Comparison of ENCODE assay signal across 8 cellular contexts in the genomic region with DNA sequence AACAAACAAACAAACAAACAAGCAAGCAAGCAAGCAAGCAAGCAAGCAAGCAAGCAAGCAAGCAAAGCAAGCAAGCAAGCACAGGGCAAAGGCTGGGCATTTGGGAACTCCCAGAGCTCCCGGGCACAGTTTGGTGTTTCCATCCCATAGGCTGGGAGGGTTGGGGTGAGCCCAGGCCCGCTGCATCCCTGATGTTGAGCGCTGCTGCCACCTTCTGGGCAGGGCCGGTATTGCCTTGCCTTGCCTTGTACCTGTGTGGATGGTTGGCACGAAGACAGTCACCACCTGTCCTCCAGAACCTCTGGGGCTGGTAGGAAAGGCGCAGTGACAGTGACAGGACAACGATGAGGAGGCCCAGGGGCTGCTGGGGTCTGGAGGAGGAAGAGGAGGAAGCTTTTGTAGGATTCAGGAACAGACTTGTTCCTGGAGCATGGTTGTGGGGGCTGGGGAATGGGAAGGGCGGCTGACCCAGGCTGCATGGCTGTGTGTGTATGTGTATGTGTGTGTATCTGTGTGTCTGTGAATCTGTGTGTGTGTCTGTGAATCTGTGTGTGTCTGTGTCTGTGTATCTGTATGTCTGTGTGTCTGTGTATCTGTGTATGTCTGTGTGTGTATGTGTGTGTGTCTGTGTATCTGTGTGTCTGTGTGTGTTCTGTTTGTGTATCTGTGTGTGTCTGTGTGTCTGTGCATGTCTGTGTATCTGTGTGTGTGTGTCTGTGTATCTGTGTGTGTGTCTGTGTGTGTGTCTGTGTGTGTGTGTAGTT. TPM values are rescaled to one million over a fixed set of nuclear protein-coding genes. Genes with fewer than 3 reads are reported as not detected.
DNase-seq lines count a peak whose midpoint lies in the region; ATAC-seq, FAIRE-seq and TF ChIP-seq lines count a peak whose summit lies in the region.

No MANE protein-coding gene starts in this region.

- H3K27me3 ChIP-seq in Karpas-422 (ENCODE audit: low read length) (no peaks in the 10 kb centered on the region), fibroblast of lung (ENCODE audit: control insufficient read depth, insufficient read depth, low read length) (no peaks in the 10 kb centered on the region), neural cell (ENCODE audit: insufficient read depth, low read depth, low read length) (no peaks in the 10 kb centered on the region), stomach (peaks cover 0 to 15% (median 0%) of the 10 kb centered on the region in 3 donors)

- in situ Hi-C loops in Caki2 (cut with HindIII; ENCODE audit: low pct_unique_long_range_greater_than_20kb, low sequenced_read_pairs): no loop called here

- TF ChIP-seq EP300 in neural cell (conservative IDR thresholded peaks at IDR 0.05; ENCODE audit: poor library complexity, severe bottlenecking) (no peak), stomach (IDR thresholded peaks at IDR 0.05) (no peak)

- TF ChIP-seq CTCF in fibroblast of lung (conservative IDR thresholded peaks at IDR 0.05 in 1 of 2, IDR thresholded peaks at IDR 0.05 in 1 of 2; ENCODE audit: low read depth in 1 of 2, low read length in 2 of 2) (peak; percentile 97 to 99), neural cell (IDR thresholded peaks at IDR 0.05; ENCODE audit: poor library complexity, severe bottlenecking) (peak; percentile 93), stomach (IDR thresholded peaks at IDR 0.05) (peak in 5 of 7 experiments; percentile 96 to 99 (median 97))

- H3K4me2 ChIP-seq in Karpas-422 (ENCODE audit: low read depth, low read length, poor library complexity, severe bottlenecking) (no peak overlapping the region), fibroblast of lung (ENCODE audit: extremely low read depth, insufficient read depth, low read length) (no peak overlapping the region), neural cell (ENCODE audit: low read length) (no peak overlapping the region)

- H3K9me2 ChIP-seq in Karpas-422 (replicated peaks; ENCODE audit: insufficient read depth, low read length): no peaks in the 10 kb centered on the region
- no peaks in the 10 kb centered on the region for H3K9me2 ChIP-seq in neural cell (ENCODE audit: insufficient read depth, low read length)

- peak; percentile 84 for TF ChIP-seq RAD21 in neural cell (conservative IDR thresholded peaks at IDR 0.05)

- H2AFZ ChIP-seq in Karpas-422 (ENCODE audit: low read length) (no peak overlapping the region), fibroblast of lung (ENCODE audit: low read length) (no peak overlapping the region), neural cell (ENCODE audit: low read depth, low read length) (no peak overlapping the region)

- H3K9me3 ChIP-seq in Karpas-422 (ENCODE audit: low read length): no peaks in the 10 kb centered on the region
- no peaks in the 10 kb centered on the region for H3K9me3 ChIP-seq in fibroblast of lung (ENCODE audit: control insufficient read depth, insufficient read depth, low read depth, low read length)
- no peaks in the 10 kb centered on the region for H3K9me3 ChIP-seq in neural cell (ENCODE audit: low read length)
- H3K9me3 ChIP-seq in stomach: no peaks in the 10 kb centered on the region

- DNase-seq in Caki2 (ENCODE audit: low read depth) (peak; percentile 73), Karpas-422 (peak; percentile 93), RCC 7860 (ENCODE audit: low spot score) (peak; percentile 45), fibroblast of lung (ENCODE audit: low read depth in 2 of 2) (peak; percentile 37 to 58), stomach (peak; percentile 96)
- DNase-seq in activated T-cell treated with anti-CD3 and anti-CD28 coated beads, Interleukin-2, amount 50 U/mL, for 48 hours: peak; percentile 97 to 99

- peaks cover 13% of the 10 kb centered on the region for H3K4me1 ChIP-seq in Karpas-422 (ENCODE audit: low read length)
- peaks cover 2% of the 10 kb centered on the region for H3K4me1 ChIP-seq in fibroblast of lung (ENCODE audit: control insufficient read depth, extremely low read depth, insufficient read depth, low read length)
- peaks cover 9 to 16% (median 11%) of the 10 kb centered on the region in 4 donors for H3K4me1 ChIP-seq in stomach

- intact Hi-C loops in stomach (cut with DNase I; ENCODE audit: low total_unique reads): no loop called here

- H3F3A ChIP-seq in neural cell (ENCODE audit: insufficient read depth, low read length, poor library complexity, severe bottlenecking): no peaks in the 10 kb centered on the region

- H4K20me1 ChIP-seq in Karpas-422 (ENCODE audit: insufficient read depth, low read depth, low read length) (no peaks in the 10 kb centered on the region), fibroblast of lung (ENCODE audit: control insufficient read depth, extremely low read depth, insufficient read depth, low read length) (no peaks in the 10 kb centered on the region), neural cell (ENCODE audit: insufficient read depth) (no peaks in the 10 kb centered on the region)

- TF ChIP-seq POLR2A in stomach (IDR thresholded peaks at IDR 0.05): no peak

- ATAC-seq in GM21526 (IDR thresholded peaks at IDR 0.05; ENCODE audit: low FRiP score, unreplicated experiment): peak; percentile 86

- no peak overlapping the region for H3K27ac ChIP-seq in Karpas-422 (ENCODE audit: low read length)
- H3K27ac ChIP-seq in fibroblast of lung (ENCODE audit: insufficient read depth, low read length): no peak overlapping the region
- no peak overlapping the region for H3K27ac ChIP-seq in neural cell (ENCODE audit: low read length)
- H3K27ac ChIP-seq in stomach: no peak overlapping the region

- 6 to 13% (median 10%) methylated on average over 7 to 8 of the region's 8 CpGs for WGBS in stomach, 5 donors

- no peak overlapping the region for H3K9ac ChIP-seq in Karpas-422 (ENCODE audit: low read length)
- H3K9ac ChIP-seq in fibroblast of lung (ENCODE audit: insufficient read depth, low read length): no peak overlapping the region
- H3K9ac ChIP-seq in neural cell (ENCODE audit: low read length): no peak overlapping the region

- no peak for FAIRE-seq in RCC 7860 (lab: Jason Lieb, UNC)

- H3K4me3 ChIP-seq in Karpas-422 (ENCODE audit: low read length): no peak overlapping the region
- no peak overlapping the region for H3K4me3 ChIP-seq in fibroblast of lung (replicated peaks in 1 of 4; ENCODE audit: control extremely low read depth in 1 of 4, insufficient read depth in 1 of 4, low read depth in 3 of 4, low read length in 4 of 4)
- H3K4me3 ChIP-seq in neural cell (ENCODE audit: low read length): no peak overlapping the region
- no peak overlapping the region for H3K4me3 ChIP-seq in stomach

- no peaks in the 10 kb centered on the region for H3K36me3 ChIP-seq in Karpas-422 (ENCODE audit: insufficient read depth, low read length)
- no peaks in the 10 kb centered on the region for H3K36me3 ChIP-seq in fibroblast of lung (ENCODE audit: control insufficient read depth, insufficient read depth, low read length)
- no peaks in the 10 kb centered on the region for H3K36me3 ChIP-seq in neural cell (ENCODE audit: insufficient read depth, low read length)
- H3K36me3 ChIP-seq in stomach: no peaks in the 10 kb centered on the region

- no peaks in the 10 kb centered on the region for H3K79me2 ChIP-seq in Karpas-422 (ENCODE audit: low read length)
- no peaks in the 10 kb centered on the region for H3K79me2 ChIP-seq in fibroblast of lung (ENCODE audit: control insufficient read depth, insufficient read depth, low read length)
- H3K79me2 ChIP-seq in neural cell (replicated peaks; ENCODE audit: insufficient read depth, low read length): no peaks in the 10 kb centered on the region

RNA-seq across cellular contexts. Expression of a gene that starts 6.4 kb away (rescaled TPM):
- total RNA-seq in Caki2 (2014; rRNA removed; shearing (Covaris generic); ENCODE audit: low replicate concordance): 8.5 and 25.7 TPM in 2 replicates
- total RNA-seq in Karpas-422 (2014; rRNA removed; shearing (Covaris generic); ENCODE audit: low replicate concordance): 3.7 and 5.5 TPM in 2 replicates
- 4.6 and 8.1 TPM in 2 replicates for total RNA-seq in fibroblast of lung
- polyA plus RNA-seq in fibroblast of lung: 7.8 and 17.2 TPM in 2 replicates
- polyA plus RNA-seq in fibroblast of lung (2012): 5.9 and 13.2 TPM in 2 replicates
- 14.9 and 16.3 TPM in 2 replicates for polyA minus RNA-seq in fibroblast of lung (ENCODE audit: low replicate concordance)
- 123 and 144 TPM in 2 replicates for polyA plus RNA-seq in neural cell
- 39.2 and 39.8 TPM in 2 replicates for polyA minus RNA-seq in neural cell
- 10 to 100 TPM in 2 of 5 donors, 1 to 10 TPM in 2, not detected in 1; 3.9 to 57.2 (median 11.6) TPM for total RNA-seq in stomach
- 1 to 10 TPM; 1.1 to 8.1 (median 4.2) TPM for polyA plus RNA-seq in stomach

RNA-seq across cellular contexts. Expression of a gene that starts 12.7 kb away (rescaled TPM):
- total RNA-seq in Caki2 (2014; rRNA removed; shearing (Covaris generic); ENCODE audit: low replicate concordance): 36.2 and 45.0 TPM in 2 replicates
- total RNA-seq in Karpas-422 (2014; rRNA removed; shearing (Covaris generic); ENCODE audit: low replicate concordance): 14.3 and 18.3 TPM in 2 replicates
- 7.1 and 8.0 TPM in 2 replicates for total RNA-seq in fibroblast of lung
- polyA plus RNA-seq in fibroblast of lung: 6.5 and 16.3 TPM in 2 replicates
- 7.4 and 18.4 TPM in 2 replicates for polyA plus RNA-seq in fibroblast of lung (2012)
- polyA minus RNA-seq in fibroblast of lung (ENCODE audit: low replicate concordance): 44.9 and 45.3 TPM in 2 replicates
- polyA plus RNA-seq in neural cell: 12.8 and 26.0 TPM in 2 replicates
- 8.1 and 9.7 TPM in 2 replicates for polyA minus RNA-seq in neural cell
- total RNA-seq in stomach: 100 to 1,000 TPM in 1 of 5 donors, 10 to 100 TPM in 4; 11.6 to 112 (median 13.8) TPM
- polyA plus RNA-seq in stomach: 10 to 100 TPM; 19.5 to 27.2 (median 22.9) TPM

RNA-seq across cellular contexts. Expression of a gene that starts 42.5 kb away (rescaled TPM):
- total RNA-seq in Caki2 (2014; rRNA removed; shearing (Covaris generic); ENCODE audit: low replicate concordance): 110 and 151 TPM in 2 replicates
- total RNA-seq in Karpas-422 (2014; rRNA removed; shearing (Covaris generic); ENCODE audit: low replicate concordance): 41.9 and 85.9 TPM in 2 replicates
- total RNA-seq in fibroblast of lung: 30.8 and 31.9 TPM in 2 replicates
- 60.1 and 78.4 TPM in 2 replicates for polyA plus RNA-seq in fibroblast of lung
- polyA plus RNA-seq in fibroblast of lung (2012): 55.6 and 70.6 TPM in 2 replicates
- 32.7 and 63.0 TPM in 2 replicates for polyA minus RNA-seq in fibroblast of lung (ENCODE audit: low replicate concordance)
- 75.9 and 82.9 TPM in 2 replicates for polyA plus RNA-seq in neural cell
- polyA minus RNA-seq in neural cell: 29.9 and 33.5 TPM in 2 replicates
- total RNA-seq in stomach: 10 to 100 TPM; 17.4 to 60.4 (median 34.5) TPM
- polyA plus RNA-seq in stomach: 10 to 100 TPM; 36.7 to 71.9 (median 55.8) TPM

RNA-seq across cellular contexts. Expression of a gene that starts 42.6 kb away (rescaled TPM):
- 10.7 and 20.2 TPM in 2 replicates for total RNA-seq in Caki2 (2014; rRNA removed; shearing (Covaris generic); ENCODE audit: low replicate concordance)
- total RNA-seq in Karpas-422 (2014; rRNA removed; shearing (Covaris generic); ENCODE audit: low replicate concordance): 1.3 and 6.1 TPM in 2 replicates
- 1.8 and 3.8 TPM in 2 replicates for total RNA-seq in fibroblast of lung
- polyA plus RNA-seq in fibroblast of lung: 7.3 and 7.7 TPM in 2 replicates
- 12.8 and 13.5 TPM in 2 replicates for polyA plus RNA-seq in fibroblast of lung (2012)
- 7.7 and 12.3 TPM in 2 replicates for polyA minus RNA-seq in fibroblast of lung (ENCODE audit: low replicate concordance)
- 1.1 and 1.3 TPM in 2 replicates for polyA plus RNA-seq in neural cell
- polyA minus RNA-seq in neural cell: 3.1 and 4.1 TPM in 2 replicates
- 10 to 100 TPM in 1 of 5 donors, 1 to 10 TPM in 3, not detected in 1; 1.2 to 11.3 (median 3.2) TPM for total RNA-seq in stomach
- 1 to 10 TPM; 5.7 to 8.2 (median 8.0) TPM for polyA plus RNA-seq in stomach

RNA-seq across cellular contexts. Expression of a gene that starts 44.2 kb away (rescaled TPM):
- 43.4 and 69.4 TPM in 2 replicates for total RNA-seq in Caki2 (2014; rRNA removed; shearing (Covaris generic); ENCODE audit: low replicate concordance)
- not detected in 2 replicates for total RNA-seq in Karpas-422 (2014; rRNA removed; shearing (Covaris generic); ENCODE audit: low replicate concordance)
- total RNA-seq in fibroblast of lung: not detected in 2 replicates
- polyA plus RNA-seq in fibroblast of lung: 0.05 TPM in 1 of 2 replicates, not detected in the other
- 0.17 TPM in 1 of 2 replicates, not detected in the other for polyA plus RNA-seq in fibroblast of lung (2012)
- not detected in 2 replicates for polyA minus RNA-seq in fibroblast of lung (ENCODE audit: low replicate concordance)
- not detected in 2 replicates for polyA plus RNA-seq in neural cell
- polyA minus RNA-seq in neural cell: not detected in 2 replicates
- 1,000 to 10,000 TPM in 1 of 5 donors, 1 to 10 TPM in 2, under 1 TPM in 1, not detected in 1; 0.45 to 1,550 (median 2.2) TPM for total RNA-seq in stomach
- polyA plus RNA-seq in stomach: 1 to 10 TPM in 1 of 3 donors, under 1 TPM in 1, not detected in 1; 0.62 to 1.4 TPM

Comparison
In these comparisons a context has a peak if more than half of its experiments do, and no peak if none do; other contexts are left out.
1. DNase-seq: peak in every context shown above with its lines; median percentile 98 in activated T-cell treated with anti-CD3 and anti-CD28 coated beads, Interleukin-2, amount 50 U/mL, for 48 hours; 96 in stomach; 93 in Karpas-422; 73 in Caki2; 48 in fibroblast of lung; 45 in RCC 7860.